1 cellular context compared by ENCODE assay signal in the genomic region with DNA sequence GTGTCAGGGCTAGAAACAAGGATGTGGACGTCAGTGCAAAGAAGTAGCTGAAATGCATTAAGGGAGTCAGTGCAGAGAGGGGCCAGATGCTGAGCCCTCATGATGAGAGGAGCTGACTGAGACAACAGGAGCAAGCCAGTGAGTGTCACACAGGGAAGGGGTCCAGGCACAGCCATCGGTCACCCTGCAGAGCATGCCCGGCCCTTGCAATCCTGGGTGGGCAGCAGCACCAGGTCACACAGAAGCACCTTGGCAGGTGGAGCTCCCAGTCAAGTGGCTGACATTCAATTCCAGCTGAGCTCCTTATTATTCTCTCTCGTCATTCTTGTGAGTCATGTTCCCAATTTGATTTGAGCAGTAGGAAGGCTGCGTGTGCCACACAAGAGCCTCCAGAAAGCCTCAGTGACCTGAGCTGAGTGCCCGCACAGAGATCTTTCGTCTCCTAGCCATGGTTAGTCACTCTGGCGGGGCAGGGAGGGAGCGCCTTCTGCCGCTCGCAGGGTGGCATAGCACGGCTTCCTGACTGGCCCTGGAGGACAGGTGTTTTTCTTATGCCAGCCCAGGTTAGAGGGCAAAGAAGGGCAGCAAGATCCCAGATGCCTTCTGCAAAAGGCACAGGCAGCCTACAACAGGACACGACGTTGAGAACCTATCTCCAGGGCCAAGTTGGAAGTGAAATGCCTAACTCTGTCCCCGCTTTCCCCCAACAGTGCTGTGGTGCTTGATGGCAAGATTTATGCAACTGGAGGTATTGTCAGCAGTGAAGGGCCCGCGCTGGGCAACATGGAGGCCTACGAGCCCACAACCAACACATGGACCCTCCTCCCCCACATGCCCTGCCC.
A peak's percentile ranks its signal among the peaks of the same experiment; 100 is the strongest.
TF ChIP-seq lines count a peak whose summit lies in the region.

No MANE protein-coding gene starts in this region.

TF ChIP-seq in K562, 482 proteins besides CTCF, POLR2A, EP300 and RAD21:
- TF ChIP-seq, protein P1, sequence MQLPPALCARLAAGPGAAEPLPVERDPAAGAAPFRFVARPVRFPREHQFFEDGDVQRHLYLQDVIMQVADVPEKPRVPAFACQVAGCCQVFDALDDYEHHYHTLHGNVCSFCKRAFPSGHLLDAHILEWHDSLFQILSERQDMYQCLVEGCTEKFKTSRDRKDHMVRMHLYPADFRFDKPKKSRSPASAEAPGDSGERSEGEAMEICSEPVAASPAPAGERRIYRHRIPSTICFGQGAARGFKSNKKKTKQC (CRISPR knock-in tag; IDR thresholded peaks at IDR 0.05): no peak
- TF ChIP-seq ZBTB8A (IDR thresholded peaks at IDR 0.05; ENCODE audit: partially characterized antibody): no peak
- TF ChIP-seq, protein P2, sequence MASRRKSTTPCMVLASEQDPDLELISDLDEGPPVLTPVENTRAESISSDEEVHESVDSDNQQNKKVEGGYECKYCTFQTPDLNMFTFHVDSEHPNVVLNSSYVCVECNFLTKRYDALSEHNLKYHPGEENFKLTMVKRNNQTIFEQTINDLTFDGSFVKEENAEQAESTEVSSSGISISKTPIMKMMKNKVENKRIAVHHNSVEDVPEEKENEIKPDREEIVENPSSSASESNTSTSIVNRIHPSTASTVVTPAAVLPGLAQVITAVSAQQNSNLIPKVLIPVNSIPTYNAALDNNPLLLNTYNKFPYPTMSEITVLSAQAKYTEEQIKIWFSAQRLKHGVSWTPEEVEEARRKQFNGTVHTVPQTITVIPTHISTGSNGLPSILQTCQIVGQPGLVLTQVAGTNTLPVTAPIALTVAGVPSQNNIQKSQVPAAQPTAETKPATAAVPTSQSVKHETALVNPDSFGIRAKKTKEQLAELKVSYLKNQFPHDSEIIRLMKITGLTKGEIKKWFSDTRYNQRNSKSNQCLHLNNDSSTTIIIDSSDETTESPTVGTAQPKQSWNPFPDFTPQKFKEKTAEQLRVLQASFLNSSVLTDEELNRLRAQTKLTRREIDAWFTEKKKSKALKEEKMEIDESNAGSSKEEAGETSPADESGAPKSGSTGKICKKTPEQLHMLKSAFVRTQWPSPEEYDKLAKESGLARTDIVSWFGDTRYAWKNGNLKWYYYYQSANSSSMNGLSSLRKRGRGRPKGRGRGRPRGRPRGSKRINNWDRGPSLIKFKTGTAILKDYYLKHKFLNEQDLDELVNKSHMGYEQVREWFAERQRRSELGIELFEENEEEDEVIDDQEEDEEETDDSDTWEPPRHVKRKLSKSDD (conservative IDR thresholded peaks at IDR 0.05; ENCODE audit: low read length): no peak
- TF ChIP-seq POLR2G (IDR thresholded peaks at IDR 0.05; ENCODE audit: low read depth, low read length): peak; percentile 35; the same call in 1 of the 2 replicates
- no peak for TF ChIP-seq ESRRB (CRISPR knock-in tag; IDR thresholded peaks at IDR 0.05; ENCODE audit: borderline replicate concordance)
- TF ChIP-seq, protein P3, sequence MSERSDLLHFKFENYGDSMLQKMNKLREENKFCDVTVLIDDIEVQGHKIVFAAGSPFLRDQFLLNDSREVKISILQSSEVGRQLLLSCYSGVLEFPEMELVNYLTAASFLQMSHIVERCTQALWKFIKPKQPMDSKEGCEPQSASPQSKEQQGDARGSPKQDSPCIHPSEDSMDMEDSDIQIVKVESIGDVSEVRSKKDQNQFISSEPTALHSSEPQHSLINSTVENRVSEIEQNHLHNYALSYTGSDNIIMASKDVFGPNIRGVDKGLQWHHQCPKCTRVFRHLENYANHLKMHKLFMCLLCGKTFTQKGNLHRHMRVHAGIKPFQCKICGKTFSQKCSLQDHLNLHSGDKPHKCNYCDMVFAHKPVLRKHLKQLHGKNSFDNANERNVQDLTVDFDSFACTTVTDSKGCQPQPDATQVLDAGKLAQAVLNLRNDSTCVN (CRISPR knock-in tag; IDR thresholded peaks at IDR 0.05): no peak
- TF ChIP-seq, protein P4, sequence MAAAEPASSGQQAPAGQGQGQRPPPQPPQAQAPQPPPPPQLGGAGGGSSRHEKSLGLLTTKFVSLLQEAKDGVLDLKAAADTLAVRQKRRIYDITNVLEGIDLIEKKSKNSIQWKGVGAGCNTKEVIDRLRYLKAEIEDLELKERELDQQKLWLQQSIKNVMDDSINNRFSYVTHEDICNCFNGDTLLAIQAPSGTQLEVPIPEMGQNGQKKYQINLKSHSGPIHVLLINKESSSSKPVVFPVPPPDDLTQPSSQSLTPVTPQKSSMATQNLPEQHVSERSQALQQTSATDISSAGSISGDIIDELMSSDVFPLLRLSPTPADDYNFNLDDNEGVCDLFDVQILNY (CRISPR knock-in tag; IDR thresholded peaks at IDR 0.05): no peak
TF ChIP-seq in K562: peak in this region for 1.
